ENCODE assay signal across 1 cellular context in genomic region chr3:142319094-142319493, GRCh38.
TF ChIP-seq lines count a peak whose summit lies in the region.

No MANE protein-coding gene starts in this region.

TF ChIP-seq in K562, 482 proteins besides CTCF, POLR2A, EP300 and RAD21 (continued from another document and continues in another):
- TF ChIP-seq TEAD4 (IDR thresholded peaks at IDR 0.05; ENCODE audit: low read length) (peak; percentile 86), TEAD4 (CRISPR knock-in tag; IDR thresholded peaks at IDR 0.05; ENCODE audit: borderline replicate concordance) (no peak), SMARCC2 (IDR thresholded peaks at IDR 0.05; ENCODE audit: low read depth) (peak; percentile 63; the same call in 1 of the 2 replicates), MAX (CRISPR knock-in tag; IDR thresholded peaks at IDR 0.05) (no peak), HMG20A (CRISPR knock-in tag; conservative IDR thresholded peaks at IDR 0.05) (no peak), ILK (tag; IDR thresholded peaks at IDR 0.05; ENCODE audit: borderline replicate concordance, low read depth) (no peak), NELFE (IDR thresholded peaks at IDR 0.05; ENCODE audit: insufficient read depth, insufficient read length) (no peak), KAT8 (IDR thresholded peaks at IDR 0.05; ENCODE audit: low read depth) (no peak), TRIM24 (IDR thresholded peaks at IDR 0.05) (peak; percentile 37 to 66; a peak in 2 of 4 replicates), ZNF561 (CRISPR knock-in tag; conservative IDR thresholded peaks at IDR 0.05) (no peak), THRB (CRISPR knock-in tag; conservative IDR thresholded peaks at IDR 0.05) (no peak), FOS (IDR thresholded peaks at IDR 0.05; ENCODE audit: extremely low read depth, insufficient read length) (no peak), CBFA2T3 (IDR thresholded peaks at IDR 0.05) (peak; percentile 74), EP400 (IDR thresholded peaks at IDR 0.05) (peak; percentile 30; the same call in 1 of the 2 replicates), ZNF133 (CRISPR knock-in tag; IDR thresholded peaks at IDR 0.05) (no peak), CC2D1A (IDR thresholded peaks at IDR 0.05) (peak; percentile 76; the same call in 1 of the 2 replicates), NR2C1 (IDR thresholded peaks at IDR 0.05) (no peak), NR2C1 (tag; IDR thresholded peaks at IDR 0.05) (0 out of 2 replicates have a peak, but pooled peaks have one; percentile 6), THRA (IDR thresholded peaks at IDR 0.05) (no peak), ZNF592 (IDR thresholded peaks at IDR 0.05) (peak; percentile 68), CREB5 (CRISPR knock-in tag; IDR thresholded peaks at IDR 0.05) (no peak), NEUROD1 (IDR thresholded peaks at IDR 0.05; ENCODE audit: borderline replicate concordance, low read depth, low read length, partially characterized antibody) (no peak), FOXK2 (conservative IDR thresholded peaks at IDR 0.05 in 1 of 2, IDR thresholded peaks at IDR 0.05 in 1 of 2; ENCODE audit: low read depth in 2 of 2) (peak; percentile 14 to 26; a peak in 1 of 4 replicates), ZKSCAN1 (IDR thresholded peaks at IDR 0.05; ENCODE audit: low read depth, low read length) (no peak), IFI16 (CRISPR knock-in tag; IDR thresholded peaks at IDR 0.05) (no peak)
- TF ChIP-seq, protein P1, sequence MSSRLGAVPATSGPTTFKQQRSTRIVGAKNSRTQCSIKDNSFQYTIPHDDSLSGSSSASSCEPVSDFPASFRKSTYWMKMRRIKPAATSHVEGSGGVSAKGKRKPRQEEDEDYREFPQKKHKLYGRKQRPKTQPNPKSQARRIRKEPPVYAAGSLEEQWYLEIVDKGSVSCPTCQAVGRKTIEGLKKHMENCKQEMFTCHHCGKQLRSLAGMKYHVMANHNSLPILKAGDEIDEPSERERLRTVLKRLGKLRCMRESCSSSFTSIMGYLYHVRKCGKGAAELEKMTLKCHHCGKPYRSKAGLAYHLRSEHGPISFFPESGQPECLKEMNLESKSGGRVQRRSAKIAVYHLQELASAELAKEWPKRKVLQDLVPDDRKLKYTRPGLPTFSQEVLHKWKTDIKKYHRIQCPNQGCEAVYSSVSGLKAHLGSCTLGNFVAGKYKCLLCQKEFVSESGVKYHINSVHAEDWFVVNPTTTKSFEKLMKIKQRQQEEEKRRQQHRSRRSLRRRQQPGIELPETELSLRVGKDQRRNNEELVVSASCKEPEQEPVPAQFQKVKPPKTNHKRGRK (tag; IDR thresholded peaks at IDR 0.05) = no peak
- TF ChIP-seq, protein P2, sequence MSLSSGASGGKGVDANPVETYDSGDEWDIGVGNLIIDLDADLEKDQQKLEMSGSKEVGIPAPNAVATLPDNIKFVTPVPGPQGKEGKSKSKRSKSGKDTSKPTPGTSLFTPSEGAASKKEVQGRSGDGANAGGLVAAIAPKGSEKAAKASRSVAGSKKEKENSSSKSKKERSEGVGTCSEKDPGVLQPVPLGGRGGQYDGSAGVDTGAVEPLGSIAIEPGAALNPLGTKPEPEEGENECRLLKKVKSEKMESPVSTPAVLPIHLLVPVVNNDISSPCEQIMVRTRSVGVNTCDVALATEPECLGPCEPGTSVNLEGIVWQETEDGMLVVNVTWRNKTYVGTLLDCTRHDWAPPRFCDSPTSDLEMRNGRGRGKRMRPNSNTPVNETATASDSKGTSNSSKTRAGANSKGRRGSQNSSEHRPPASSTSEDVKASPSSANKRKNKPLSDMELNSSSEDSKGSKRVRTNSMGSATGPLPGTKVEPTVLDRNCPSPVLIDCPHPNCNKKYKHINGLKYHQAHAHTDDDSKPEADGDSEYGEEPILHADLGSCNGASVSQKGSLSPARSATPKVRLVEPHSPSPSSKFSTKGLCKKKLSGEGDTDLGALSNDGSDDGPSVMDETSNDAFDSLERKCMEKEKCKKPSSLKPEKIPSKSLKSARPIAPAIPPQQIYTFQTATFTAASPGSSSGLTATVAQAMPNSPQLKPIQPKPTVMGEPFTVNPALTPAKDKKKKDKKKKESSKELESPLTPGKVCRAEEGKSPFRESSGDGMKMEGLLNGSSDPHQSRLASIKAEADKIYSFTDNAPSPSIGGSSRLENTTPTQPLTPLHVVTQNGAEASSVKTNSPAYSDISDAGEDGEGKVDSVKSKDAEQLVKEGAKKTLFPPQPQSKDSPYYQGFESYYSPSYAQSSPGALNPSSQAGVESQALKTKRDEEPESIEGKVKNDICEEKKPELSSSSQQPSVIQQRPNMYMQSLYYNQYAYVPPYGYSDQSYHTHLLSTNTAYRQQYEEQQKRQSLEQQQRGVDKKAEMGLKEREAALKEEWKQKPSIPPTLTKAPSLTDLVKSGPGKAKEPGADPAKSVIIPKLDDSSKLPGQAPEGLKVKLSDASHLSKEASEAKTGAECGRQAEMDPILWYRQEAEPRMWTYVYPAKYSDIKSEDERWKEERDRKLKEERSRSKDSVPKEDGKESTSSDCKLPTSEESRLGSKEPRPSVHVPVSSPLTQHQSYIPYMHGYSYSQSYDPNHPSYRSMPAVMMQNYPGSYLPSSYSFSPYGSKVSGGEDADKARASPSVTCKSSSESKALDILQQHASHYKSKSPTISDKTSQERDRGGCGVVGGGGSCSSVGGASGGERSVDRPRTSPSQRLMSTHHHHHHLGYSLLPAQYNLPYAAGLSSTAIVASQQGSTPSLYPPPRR (CRISPR knock-in tag; IDR thresholded peaks at IDR 0.05; ENCODE audit: borderline replicate concordance) = no peak
- TF ChIP-seq, protein P3, sequence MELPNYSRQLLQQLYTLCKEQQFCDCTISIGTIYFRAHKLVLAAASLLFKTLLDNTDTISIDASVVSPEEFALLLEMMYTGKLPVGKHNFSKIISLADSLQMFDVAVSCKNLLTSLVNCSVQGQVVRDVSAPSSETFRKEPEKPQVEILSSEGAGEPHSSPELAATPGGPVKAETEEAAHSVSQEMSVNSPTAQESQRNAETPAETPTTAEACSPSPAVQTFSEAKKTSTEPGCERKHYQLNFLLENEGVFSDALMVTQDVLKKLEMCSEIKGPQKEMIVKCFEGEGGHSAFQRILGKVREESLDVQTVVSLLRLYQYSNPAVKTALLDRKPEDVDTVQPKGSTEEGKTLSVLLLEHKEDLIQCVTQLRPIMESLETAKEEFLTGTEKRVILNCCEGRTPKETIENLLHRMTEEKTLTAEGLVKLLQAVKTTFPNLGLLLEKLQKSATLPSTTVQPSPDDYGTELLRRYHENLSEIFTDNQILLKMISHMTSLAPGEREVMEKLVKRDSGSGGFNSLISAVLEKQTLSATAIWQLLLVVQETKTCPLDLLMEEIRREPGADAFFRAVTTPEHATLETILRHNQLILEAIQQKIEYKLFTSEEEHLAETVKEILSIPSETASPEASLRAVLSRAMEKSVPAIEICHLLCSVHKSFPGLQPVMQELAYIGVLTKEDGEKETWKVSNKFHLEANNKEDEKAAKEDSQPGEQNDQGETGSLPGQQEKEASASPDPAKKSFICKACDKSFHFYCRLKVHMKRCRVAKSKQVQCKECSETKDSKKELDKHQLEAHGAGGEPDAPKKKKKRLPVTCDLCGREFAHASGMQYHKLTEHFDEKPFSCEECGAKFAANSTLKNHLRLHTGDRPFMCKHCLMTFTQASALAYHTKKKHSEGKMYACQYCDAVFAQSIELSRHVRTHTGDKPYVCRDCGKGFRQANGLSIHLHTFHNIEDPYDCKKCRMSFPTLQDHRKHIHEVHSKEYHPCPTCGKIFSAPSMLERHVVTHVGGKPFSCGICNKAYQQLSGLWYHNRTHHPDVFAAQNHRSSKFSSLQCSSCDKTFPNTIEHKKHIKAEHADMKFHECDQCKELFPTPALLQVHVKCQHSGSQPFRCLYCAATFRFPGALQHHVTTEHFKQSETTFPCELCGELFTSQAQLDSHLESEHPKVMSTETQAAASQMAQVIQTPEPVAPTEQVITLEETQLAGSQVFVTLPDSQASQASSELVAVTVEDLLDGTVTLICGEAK (IDR thresholded peaks at IDR 0.05) = 0 out of 2 replicates have a peak, but pooled peaks have one; percentile 12
- TF ChIP-seq, protein P3 (CRISPR knock-in tag; IDR thresholded peaks at IDR 0.05) = no peak
- TF ChIP-seq, protein P4, sequence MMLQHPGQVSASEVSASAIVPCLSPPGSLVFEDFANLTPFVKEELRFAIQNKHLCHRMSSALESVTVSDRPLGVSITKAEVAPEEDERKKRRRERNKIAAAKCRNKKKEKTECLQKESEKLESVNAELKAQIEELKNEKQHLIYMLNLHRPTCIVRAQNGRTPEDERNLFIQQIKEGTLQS (IDR thresholded peaks at IDR 0.05) = peak; percentile 61; the same call in 1 of the 2 replicates
- TF ChIP-seq, protein P4 (CRISPR knock-in tag; conservative IDR thresholded peaks at IDR 0.05) = no peak
